Comparison of ENCODE assay signal across 11 cellular contexts in genomic region chr7:142568430-142569097, GRCh38.
DNase-seq lines count a peak whose midpoint lies in the region; ATAC-seq and TF ChIP-seq lines count a peak whose summit lies in the region.
"Had no signal": no experiment of that assay in that cellular context is flagged by ENCODE, and none has a peak within 500 bp of the region (broad histone marks: within the 10 kb centered on the region; RNA-seq: fewer than 3 reads in every experiment).

No MANE protein-coding gene starts in this region.

- TF ChIP-seq CTCF in GM10266 (IDR thresholded peaks at IDR 0.05; ENCODE audit: control insufficient read depth, insufficient read depth, low read depth, missing control alignments): no peak

- no peaks in the 10 kb centered on the region for H3K9me3 Mint-ChIP-seq in activated T-helper 17 cell treated with anti-CD3 and anti-CD28 coated beads, Interleukin-2, amount 50 U/mL, for 72 hours

- ATAC-seq in HG03432 (IDR thresholded peaks at IDR 0.05; ENCODE audit: unreplicated experiment) (peak; percentile 74), T-helper 17 cell (no peak)
- ATAC-seq in activated T-helper 17 cell treated with anti-CD3 and anti-CD28 coated beads, Interleukin-2, amount 50 U/mL, for 72 hours (replicated peaks): peak; percentile 67

- no peaks in the 10 kb centered on the region for H3K9me3 ChIP-seq in T-helper 17 cell (ENCODE audit: control insufficient read depth, low read length, poor library complexity, severe bottlenecking)
- H3K9me3 ChIP-seq: SJSA1 had no signal

- DNase-seq in AG20443 (ENCODE audit: low spot score): peak; percentile 87
- DNase-seq in kidney glomerular epithelial cell (lab: John Stamatoyannopoulos, UW): peak; percentile 79
- DNase-seq in T-helper 17 cell: no peak
- no peak for DNase-seq in NCI-H2171 (lab: John Stamatoyannopoulos, UW)
- DNase-seq in occipital lobe (lab: John Stamatoyannopoulos, UW): no peak
- no peak for DNase-seq in GM10266 (ENCODE audit: extremely low spot score)
- DNase-seq: cerebellar nuclear complex, NCI-H187 treated with DMSO at 0.1 percent for 48 hours had no signal

- H3K27me3 Mint-ChIP-seq in activated T-helper 17 cell treated with anti-CD3 and anti-CD28 coated beads, Interleukin-2, amount 50 U/mL, for 72 hours: peaks cover 8% of the 10 kb centered on the region
- no peaks in the 10 kb centered on the region for H3K27me3 Mint-ChIP-seq in T-helper 17 cell

- H3K27ac Mint-ChIP-seq in activated T-helper 17 cell treated with anti-CD3 and anti-CD28 coated beads, Interleukin-2, amount 50 U/mL, for 72 hours: no peak overlapping the region
- H3K27ac Mint-ChIP-seq in T-helper 17 cell: no peak overlapping the region

- H3K4me3 Mint-ChIP-seq in activated T-helper 17 cell treated with anti-CD3 and anti-CD28 coated beads, Interleukin-2, amount 50 U/mL, for 72 hours: no peak overlapping the region
- no peak overlapping the region for H3K4me3 Mint-ChIP-seq in T-helper 17 cell

- H3K4me1 Mint-ChIP-seq in activated T-helper 17 cell treated with anti-CD3 and anti-CD28 coated beads, Interleukin-2, amount 50 U/mL, for 72 hours: no peaks in the 10 kb centered on the region
- peaks cover 13% of the 10 kb centered on the region for H3K4me1 Mint-ChIP-seq in T-helper 17 cell

- no peaks in the 10 kb centered on the region for H3K36me3 Mint-ChIP-seq in activated T-helper 17 cell treated with anti-CD3 and anti-CD28 coated beads, Interleukin-2, amount 50 U/mL, for 72 hours (ENCODE audit: low read depth)
- peaks cover 6% of the 10 kb centered on the region for H3K36me3 Mint-ChIP-seq in T-helper 17 cell (ENCODE audit: low read depth)

Comparison
In these comparisons a context has a peak if more than half of its experiments do, and no peak if none do; other contexts are left out.
1. DNase-seq: peak in AG20443 (single experiment) and kidney glomerular epithelial cell (single experiment); none in T-helper 17 cell (0 of 3), NCI-H2171 (single experiment), occipital lobe (single experiment) and GM10266 (single experiment).